8 cellular contexts compared by ENCODE assay signal in the genomic region with DNA sequence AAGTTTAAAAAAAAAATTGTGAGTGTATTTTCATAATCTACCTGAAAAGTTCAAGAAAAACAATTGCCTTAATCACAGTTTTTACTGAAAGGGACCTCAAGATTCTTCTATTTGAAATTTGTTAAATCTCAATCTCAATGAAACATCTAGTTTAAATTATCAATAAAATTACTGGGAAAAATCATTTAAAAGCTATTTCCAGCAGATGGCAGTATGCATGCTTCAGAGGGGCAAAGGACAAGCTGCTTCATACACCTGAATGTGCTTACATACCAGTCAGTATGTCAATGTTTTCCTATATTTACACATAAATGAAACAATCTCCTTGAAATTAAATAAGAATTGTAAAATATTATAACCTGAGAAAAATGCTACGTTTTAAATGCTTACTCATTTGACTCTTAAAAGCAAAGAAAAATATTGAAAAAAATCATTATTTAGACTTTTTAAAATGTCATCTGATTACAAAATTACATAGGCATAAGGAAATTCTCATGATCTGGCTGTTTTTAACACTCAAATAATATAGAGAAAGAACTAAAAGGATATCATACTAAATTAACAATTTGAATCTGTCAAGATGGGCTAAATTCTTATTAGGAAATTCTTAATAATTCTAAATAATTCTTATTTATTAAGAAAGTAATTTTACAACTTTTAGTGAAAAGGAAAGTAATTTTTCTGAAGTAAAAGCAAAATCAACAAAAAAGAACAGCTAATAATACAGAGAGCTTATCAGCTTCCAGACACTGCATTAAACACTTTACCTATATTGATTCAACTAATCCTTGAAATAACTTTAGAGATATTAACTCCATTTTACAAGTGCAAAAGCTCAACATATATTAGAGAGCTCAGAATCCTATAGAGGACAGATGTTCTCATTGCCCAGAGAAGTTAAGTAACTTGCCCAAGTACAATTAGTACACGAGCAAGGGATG.
DNase-seq lines count a peak whose midpoint lies in the region; ATAC-seq, FAIRE-seq and TF ChIP-seq lines count a peak whose summit lies in the region.

No MANE protein-coding gene starts in this region.

- peak; percentile 60 for TF ChIP-seq CTCF in upper lobe of right lung (IDR thresholded peaks at IDR 0.05)
- no peak for TF ChIP-seq CTCF in omental fat pad (IDR thresholded peaks at IDR 0.05)

- ATAC-seq in SK-N-SH treated with all-trans-retinoic acid at 6 μM for 48 hours: peak; percentile 41; the same call in 2 of the 3 replicates
- peak; percentile 55 for ATAC-seq in upper lobe of right lung
- no peak for ATAC-seq in omental fat pad (ENCODE audit: low FRiP score)
- ATAC-seq in GM21390 (IDR thresholded peaks at IDR 0.05; ENCODE audit: unreplicated experiment): no peak

- DNase-seq in DMS153 (lab: John Stamatoyannopoulos, UW): peak; percentile 21
- peak; percentile 38 for DNase-seq in HT1080 (ENCODE audit: low read depth)
- no peak for DNase-seq in frontal cortex (ENCODE audit: low spot score in 2 of 2)
- no peak for DNase-seq in upper lobe of right lung
- DNase-seq in GM12891 (ENCODE audit: insufficient read length, low spot score): no peak
- no peak for DNase-seq in omental fat pad (ENCODE audit: low spot score)

- no peaks in the 10 kb centered on the region for H3K36me3 ChIP-seq in upper lobe of right lung

- TF ChIP-seq POLR2A in GM12891 (IDR thresholded peaks at IDR 0.05; ENCODE audit: low read depth, low read length): no peak

- intact Hi-C loops in upper lobe of right lung (cut with DNase I): no loop called here

- no peak overlapping the region for H3K27ac ChIP-seq in upper lobe of right lung

- H3K27me3 ChIP-seq in upper lobe of right lung: no peaks in the 10 kb centered on the region

- peak; percentile 54 for FAIRE-seq in frontal cortex (lab: Jason Lieb, UNC)
- no peak for FAIRE-seq in GM12891 (lab: Jason Lieb, UNC)

- H3K4me1 ChIP-seq in upper lobe of right lung: no peaks in the 10 kb centered on the region

- no peaks in the 10 kb centered on the region for H3K9me3 ChIP-seq in upper lobe of right lung

- H3K4me3 ChIP-seq in upper lobe of right lung: no peak overlapping the region

TF ChIP-seq in SK-N-SH treated with all-trans-retinoic acid at 6 μM for 48 hours, 23 proteins besides CTCF, POLR2A, EP300 and RAD21 (continues in another document):
- TF ChIP-seq ZNF8 (CRISPR knock-in tag; IDR thresholded peaks at IDR 0.05) (no peak), ISL1 (CRISPR knock-in tag; IDR thresholded peaks at IDR 0.05) (no peak), ESRRG (CRISPR knock-in tag; IDR thresholded peaks at IDR 0.05) (no peak), RARB (CRISPR knock-in tag; IDR thresholded peaks at IDR 0.05) (no peak), BACH2 (CRISPR knock-in tag; IDR thresholded peaks at IDR 0.05; ENCODE audit: borderline replicate concordance) (no peak), ARNTL (CRISPR knock-in tag; IDR thresholded peaks at IDR 0.05; ENCODE audit: borderline replicate concordance, low read depth) (no peak), ZFP3 (CRISPR knock-in tag; IDR thresholded peaks at IDR 0.05) (no peak)
- TF ChIP-seq, protein P1, sequence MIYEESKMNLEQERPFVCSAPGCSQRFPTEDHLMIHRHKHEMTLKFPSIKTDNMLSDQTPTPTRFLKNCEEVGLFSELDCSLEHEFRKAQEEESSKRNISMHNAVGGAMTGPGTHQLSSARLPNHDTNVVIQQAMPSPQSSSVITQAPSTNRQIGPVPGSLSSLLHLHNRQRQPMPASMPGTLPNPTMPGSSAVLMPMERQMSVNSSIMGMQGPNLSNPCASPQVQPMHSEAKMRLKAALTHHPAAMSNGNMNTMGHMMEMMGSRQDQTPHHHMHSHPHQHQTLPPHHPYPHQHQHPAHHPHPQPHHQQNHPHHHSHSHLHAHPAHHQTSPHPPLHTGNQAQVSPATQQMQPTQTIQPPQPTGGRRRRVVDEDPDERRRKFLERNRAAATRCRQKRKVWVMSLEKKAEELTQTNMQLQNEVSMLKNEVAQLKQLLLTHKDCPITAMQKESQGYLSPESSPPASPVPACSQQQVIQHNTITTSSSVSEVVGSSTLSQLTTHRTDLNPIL (CRISPR knock-in tag; IDR thresholded peaks at IDR 0.05; ENCODE audit: low read depth): no peak
- TF ChIP-seq, protein P2, sequence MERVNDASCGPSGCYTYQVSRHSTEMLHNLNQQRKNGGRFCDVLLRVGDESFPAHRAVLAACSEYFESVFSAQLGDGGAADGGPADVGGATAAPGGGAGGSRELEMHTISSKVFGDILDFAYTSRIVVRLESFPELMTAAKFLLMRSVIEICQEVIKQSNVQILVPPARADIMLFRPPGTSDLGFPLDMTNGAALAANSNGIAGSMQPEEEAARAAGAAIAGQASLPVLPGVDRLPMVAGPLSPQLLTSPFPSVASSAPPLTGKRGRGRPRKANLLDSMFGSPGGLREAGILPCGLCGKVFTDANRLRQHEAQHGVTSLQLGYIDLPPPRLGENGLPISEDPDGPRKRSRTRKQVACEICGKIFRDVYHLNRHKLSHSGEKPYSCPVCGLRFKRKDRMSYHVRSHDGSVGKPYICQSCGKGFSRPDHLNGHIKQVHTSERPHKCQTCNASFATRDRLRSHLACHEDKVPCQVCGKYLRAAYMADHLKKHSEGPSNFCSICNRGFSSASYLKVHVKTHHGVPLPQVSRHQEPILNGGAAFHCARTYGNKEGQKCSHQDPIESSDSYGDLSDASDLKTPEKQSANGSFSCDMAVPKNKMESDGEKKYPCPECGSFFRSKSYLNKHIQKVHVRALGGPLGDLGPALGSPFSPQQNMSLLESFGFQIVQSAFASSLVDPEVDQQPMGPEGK (CRISPR knock-in tag; IDR thresholded peaks at IDR 0.05; ENCODE audit: borderline replicate concordance): no peak
- TF ChIP-seq, protein P3, sequence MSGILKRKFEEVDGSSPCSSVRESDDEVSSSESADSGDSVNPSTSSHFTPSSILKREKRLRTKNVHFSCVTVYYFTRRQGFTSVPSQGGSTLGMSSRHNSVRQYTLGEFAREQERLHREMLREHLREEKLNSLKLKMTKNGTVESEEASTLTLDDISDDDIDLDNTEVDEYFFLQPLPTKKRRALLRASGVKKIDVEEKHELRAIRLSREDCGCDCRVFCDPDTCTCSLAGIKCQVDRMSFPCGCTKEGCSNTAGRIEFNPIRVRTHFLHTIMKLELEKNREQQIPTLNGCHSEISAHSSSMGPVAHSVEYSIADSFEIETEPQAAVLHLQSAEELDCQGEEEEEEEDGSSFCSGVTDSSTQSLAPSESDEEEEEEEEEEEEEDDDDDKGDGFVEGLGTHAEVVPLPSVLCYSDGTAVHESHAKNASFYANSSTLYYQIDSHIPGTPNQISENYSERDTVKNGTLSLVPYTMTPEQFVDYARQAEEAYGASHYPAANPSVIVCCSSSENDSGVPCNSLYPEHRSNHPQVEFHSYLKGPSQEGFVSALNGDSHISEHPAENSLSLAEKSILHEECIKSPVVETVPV (CRISPR knock-in tag; IDR thresholded peaks at IDR 0.05): no peak

TF ChIP-seq in GM12891, 5 proteins besides CTCF, POLR2A, EP300 and RAD21:
- TF ChIP-seq POLR2AphosphoS5 (IDR thresholded peaks at IDR 0.05; ENCODE audit: low read depth, low read length) (no peak), POU2F2 (IDR thresholded peaks at IDR 0.05; ENCODE audit: low read depth, low read length) (no peak), SPI1 (IDR thresholded peaks at IDR 0.05; ENCODE audit: low read depth, low read length) (no peak), TAF1 (IDR thresholded peaks at IDR 0.05; ENCODE audit: low read depth, low read length) (no peak), PAX5 (IDR thresholded peaks at IDR 0.05; ENCODE audit: insufficient read depth, low read length, severe bottlenecking) (no peak)

Comparison
In these comparisons a context has a peak if more than half of its experiments do, and no peak if none do; other contexts are left out.
1. DNase-seq: peak in DMS153 (single experiment) and HT1080 (single experiment); none in frontal cortex (0 of 2), upper lobe of right lung (single experiment), GM12891 (single experiment) and omental fat pad (single experiment).
2. ATAC-seq: peak in SK-N-SH treated with all-trans-retinoic acid at 6 μM for 48 hours (single experiment) and upper lobe of right lung (single experiment); none in omental fat pad (single experiment) and GM21390 (single experiment).